26 cellular contexts compared by ENCODE assay signal in the genomic region with DNA sequence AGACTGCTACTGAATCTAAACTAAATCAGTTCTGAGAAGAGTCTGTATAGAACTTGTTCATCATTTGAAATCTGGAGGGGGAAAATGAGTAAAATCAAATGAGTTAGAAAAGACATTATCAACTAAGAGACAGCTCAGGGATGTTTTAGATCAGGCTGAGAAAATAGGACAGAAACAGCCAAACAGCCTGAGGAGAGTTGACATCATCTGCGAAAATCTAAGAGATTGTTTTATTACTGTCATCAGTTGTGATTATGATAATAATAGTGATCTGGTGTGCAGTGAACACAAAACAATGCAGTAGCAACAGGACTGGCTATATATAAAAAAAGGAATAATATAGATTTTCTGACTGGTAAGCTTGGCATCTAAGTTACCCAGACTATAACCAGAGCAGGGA.
"Had no signal": no experiment of that assay in that cellular context is flagged by ENCODE, and none has a peak within 500 bp of the region (broad histone marks: within the 10 kb centered on the region; RNA-seq: fewer than 3 reads in every experiment).

No MANE protein-coding gene starts in this region.

- H3K36me3 ChIP-seq: esophagus muscularis mucosa, gastroesophageal sphincter, heart left ventricle, left ventricle myocardium inferior, lower lobe of right lung had no signal

- H2AFZ ChIP-seq: hepatocyte had no signal

- H3K4me3 ChIP-seq: coronary artery, dorsolateral prefrontal cortex, esophagus muscularis mucosa, gastroesophageal sphincter, heart left ventricle, hepatocyte, left ventricle myocardium inferior, lower lobe of right lung, mucosa of descending colon had no signal

- H3K4me3 Mint-ChIP-seq: immature natural killer cell; mesothelial cell of epicardium; naive thymus-derived CD4-positive, alpha-beta T cell had no signal

- H3K27me3 ChIP-seq: dorsolateral prefrontal cortex, esophagus muscularis mucosa, foreskin keratinocyte, gastroesophageal sphincter, heart left ventricle, hepatocyte had no signal

- H3K4me2 ChIP-seq: hepatocyte had no signal

- DNase-seq: dermis blood vessel endothelial cell; dorsolateral prefrontal cortex; effector CD4-positive, alpha-beta T cell; effector memory CD4-positive, alpha-beta T cell; foreskin keratinocyte; heart left ventricle; hypothalamus; immature natural killer cell; islet precursor cell; kidney; kidney glomerular epithelial cell; left colon; left ventricle myocardium inferior; lower lobe of right lung; mesenchymal stem cell; mucosa of descending colon; naive thymus-derived CD4-positive, alpha-beta T cell had no signal

- H3K4me1 ChIP-seq: esophagus muscularis mucosa, foreskin keratinocyte, gastroesophageal sphincter, heart left ventricle, left ventricle myocardium inferior, lower lobe of right lung had no signal

- H3K79me2 ChIP-seq: hepatocyte had no signal

- H3K4me1 Mint-ChIP-seq: immature natural killer cell; mesothelial cell of epicardium; naive thymus-derived CD4-positive, alpha-beta T cell had no signal

- H3K9me3 ChIP-seq: esophagus muscularis mucosa, gastroesophageal sphincter, heart left ventricle, left ventricle myocardium inferior, lower lobe of right lung, mucosa of descending colon had no signal

- H3K27ac Mint-ChIP-seq: immature natural killer cell; mesothelial cell of epicardium; naive thymus-derived CD4-positive, alpha-beta T cell had no signal

- FAIRE-seq: colon, endothelial cell of umbilical vein, frontal cortex, kidney had no signal

- H3K27me3 Mint-ChIP-seq: naive thymus-derived CD4-positive, alpha-beta T cell had no signal

- ATAC-seq: gastroesophageal sphincter; heart left ventricle; left colon; left lobe of liver; lower lobe of right lung; mucosa of descending colon; naive thymus-derived CD4-positive, alpha-beta T cell had no signal

- H3K27ac ChIP-seq: coronary artery, dorsolateral prefrontal cortex, esophagus muscularis mucosa, foreskin keratinocyte, gastroesophageal sphincter, heart left ventricle, hepatocyte, left ventricle myocardium inferior, lower lobe of right lung had no signal

- H3K36me3 Mint-ChIP-seq: immature natural killer cell; mesothelial cell of epicardium; naive thymus-derived CD4-positive, alpha-beta T cell had no signal
